Comparison of ENCODE assay signal across 8 cellular contexts in the genomic region with DNA sequence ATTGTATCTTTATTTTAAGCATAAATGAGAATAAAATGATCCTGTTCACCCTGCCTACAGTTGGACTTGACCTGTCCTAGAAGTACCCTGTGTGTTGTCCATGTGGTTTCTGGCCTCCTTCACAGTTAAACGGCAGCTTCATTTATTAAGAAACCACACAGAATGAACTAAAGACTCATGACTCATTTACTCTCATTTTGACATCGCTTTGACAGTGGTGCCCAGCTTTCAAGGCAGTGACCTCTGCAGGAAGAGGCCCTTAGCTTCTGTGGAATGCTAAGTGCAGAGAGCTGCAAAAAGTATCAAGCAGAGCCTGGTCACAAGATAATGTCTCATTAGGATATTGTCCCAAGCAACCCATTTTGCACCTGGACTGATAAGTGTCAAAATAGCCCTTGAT.
DNase-seq lines count a peak whose midpoint lies in the region; ATAC-seq and TF ChIP-seq lines count a peak whose summit lies in the region.

No MANE protein-coding gene starts in this region.

- ATAC-seq in HG02571 (IDR thresholded peaks at IDR 0.05; ENCODE audit: unreplicated experiment) (peak; percentile 50), heart right ventricle (peak in 6 of 8 donors; percentile 30 to 58 (median 36)), GM19324 (IDR thresholded peaks at IDR 0.05; ENCODE audit: low FRiP score, unreplicated experiment) (no peak), HG03159 (IDR thresholded peaks at IDR 0.05; ENCODE audit: unreplicated experiment) (no peak)

- TF ChIP-seq CTCF in heart right ventricle (IDR thresholded peaks at IDR 0.05): no peak

- intact Hi-C loops in heart right ventricle (cut with DNase I): loop anchor here in 6 of 10 donors (5.0 to 10.0 kb wide), 2 partner anchors 94 to 96 kb away; partner anchors contain the start of genes LSM5 (in 6 of the 6) and AVL9 (in 5 of the 6)

- peaks cover 0 to 63% (median 23%) of the 10 kb centered on the region in 9 donors for H3K36me3 ChIP-seq in heart right ventricle

- H3K27ac ChIP-seq in heart right ventricle: peak overlapping the region in 8 of 10 donors; percentile 65 to 93 (median 86)

- H3K4me3 ChIP-seq in heart right ventricle: no peak overlapping the region

- no peaks in the 10 kb centered on the region for H3K27me3 ChIP-seq in heart right ventricle

- DNase-seq in ELR (ENCODE audit: low read depth) (peak; percentile 89), SIG-M5 treated with dmso at 0.1 percent for 504 hours (lab: John Stamatoyannopoulos, UW; ENCODE audit: unreplicated experiment) (peak; percentile 86), heart right ventricle (no peak), putamen (ENCODE audit: low spot score) (no peak), globus pallidus (ENCODE audit: low spot score) (no peak)

- 18 to 23% methylated on average over 2 of the region's 2 CpGs for WGBS in heart right ventricle, 2 donors

- peaks cover 3 to 50% (median 40%) of the 10 kb centered on the region in 9 donors for H3K4me1 ChIP-seq in heart right ventricle

- no peaks in the 10 kb centered on the region for H3K9me3 ChIP-seq in heart right ventricle

Comparison
In these comparisons a context has a peak if more than half of its experiments do, and no peak if none do; other contexts are left out.
1. DNase-seq: peak in ELR (single experiment) and SIG-M5 treated with dmso at 0.1 percent for 504 hours (single experiment); none in heart right ventricle (0 of 2), putamen (single experiment) and globus pallidus (single experiment).
2. ATAC-seq: peak in HG02571 (single experiment) and heart right ventricle (6 of 8); none in GM19324 (single experiment) and HG03159 (single experiment).